ENCODE assay signal across 9 cellular contexts in the genomic region with DNA sequence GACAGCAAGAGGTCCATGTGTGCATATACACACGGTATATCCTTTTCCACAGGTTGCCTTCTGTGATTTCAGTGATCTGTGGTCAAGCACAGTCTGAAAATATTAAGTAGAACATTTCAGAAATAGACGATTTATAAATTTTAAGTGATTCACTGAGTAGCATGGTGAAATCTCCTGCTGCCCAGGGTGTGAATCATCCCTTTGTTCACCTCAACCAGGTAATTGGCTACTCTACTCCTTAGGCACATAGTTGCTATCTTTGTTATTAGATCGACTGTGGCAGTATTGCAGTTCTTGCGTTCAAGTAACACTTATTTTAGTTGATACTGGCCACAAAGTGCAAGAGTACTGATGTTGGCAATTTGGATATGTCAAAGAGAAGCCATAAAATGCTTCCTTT.
"Had no signal": no experiment of that assay in that cellular context is flagged by ENCODE, and none has a peak within 500 bp of the region (broad histone marks: within the 10 kb centered on the region; RNA-seq: fewer than 3 reads in every experiment).

No MANE protein-coding gene starts in this region.

- H3K4me3 ChIP-seq: GM23248, HAP-1, K562 had no signal

- H3K9me3 ChIP-seq: HAP-1 had no signal

- H3K4me1 ChIP-seq: HAP-1 had no signal

- H3K27ac Mint-ChIP-seq: HFFc6 had no signal

- H3K27ac ChIP-seq: GM23248, HL-60 had no signal

- H3K4me3 Mint-ChIP-seq: HFFc6 had no signal

- H3K9me3 Mint-ChIP-seq: HFFc6 had no signal

- DNase-seq: GM23248, GOT3, H7, HFFc6, IMR-90 had no signal

- ATAC-seq: HCT116, K562 had no signal

- H3K36me3 ChIP-seq: HAP-1 had no signal
